In the genomic region with DNA sequence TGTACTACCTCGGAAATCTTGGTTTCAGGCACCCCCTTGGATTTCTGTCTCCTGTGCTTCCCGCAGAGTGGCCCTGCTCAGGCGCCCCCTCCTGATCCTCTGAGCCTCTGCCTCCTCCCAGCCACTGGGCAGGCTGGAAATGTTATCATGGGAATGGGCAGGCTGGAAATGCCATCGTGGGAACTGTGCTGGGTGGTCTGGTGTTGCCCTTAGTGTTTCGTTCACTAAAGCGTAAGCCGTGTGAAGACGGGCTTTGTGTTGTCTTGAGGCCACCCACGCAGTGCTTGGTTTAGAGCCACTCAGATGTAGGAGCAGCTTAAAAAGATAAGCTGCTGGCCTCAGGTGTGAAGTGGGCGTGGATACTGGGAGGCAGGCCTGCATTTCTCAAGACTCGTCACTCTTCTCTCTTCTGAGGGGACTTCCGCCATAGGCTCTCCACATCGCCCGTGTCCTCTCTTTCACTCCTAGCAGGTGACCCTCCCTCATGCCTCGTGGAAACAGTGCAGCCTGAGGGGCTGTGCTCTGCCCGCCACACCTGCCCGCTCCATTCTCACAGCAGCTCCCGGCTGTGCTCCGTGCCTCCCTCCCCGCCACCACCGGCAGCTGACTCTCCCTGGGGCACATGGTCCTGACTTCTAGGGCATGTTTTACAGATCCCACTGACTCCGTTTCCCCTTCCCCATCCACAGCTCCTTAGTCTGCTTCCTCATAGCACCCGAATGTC, we compare ENCODE assay signal across 11 cellular contexts. TPM values are rescaled to one million over a fixed set of nuclear protein-coding genes. Genes with fewer than 3 reads are reported as not detected.
DNase-seq lines count a peak whose midpoint lies in the region; ATAC-seq and TF ChIP-seq lines count a peak whose summit lies in the region.
"Had no signal": no experiment of that assay in that cellular context is flagged by ENCODE, and none has a peak within 500 bp of the region (broad histone marks: within the 10 kb centered on the region; RNA-seq: fewer than 3 reads in every experiment).

No MANE protein-coding gene starts in this region.

- H3K36me3 ChIP-seq in smooth muscle cell (ENCODE audit: low read depth), result no peaks in the 10 kb centered on the region

- POLR2A ChIA-PET in activated CD4-positive, alpha-beta memory T cell treated with anti-CD3 and anti-CD28 coated beads for 36 hours (lab: Charles Lee), result no interaction called here
- POLR2A ChIA-PET in activated CD4-positive, alpha-beta memory T cell treated with anti-CD3 and anti-CD28 coated beads, Interleukin-2, amount 10 ng/mL, durations not matched to agents 7 days and 5 days (lab: Charles Lee), result interaction anchor here (1.5 to 1.9 kb wide), 3 partner anchors 25 to 33 kb away, joined by 3 to 7 read pairs (median 5); no protein-coding TSS in a partner anchor

- peak overlapping the region; percentile 46 for H3K27ac ChIP-seq in smooth muscle cell (ENCODE audit: low read depth)

- no peak overlapping the region for H3K4me3 ChIP-seq in smooth muscle cell

- H3K9me3 ChIP-seq in smooth muscle cell (replicated peaks; ENCODE audit: low read depth), result peaks cover 3% of the 10 kb centered on the region

- H3K27ac Mint-ChIP-seq in activated CD4-positive, alpha-beta memory T cell treated with anti-CD3 and anti-CD28 coated beads for 36 hours, result peak overlapping the region; percentile 88
- H3K27ac Mint-ChIP-seq in activated CD4-positive, alpha-beta memory T cell treated with anti-CD3 and anti-CD28 coated beads, Interleukin-2, amount 10 ng/mL, durations not matched to agents 7 days and 5 days, result no peak overlapping the region
- H3K27ac Mint-ChIP-seq in activated T-helper 2 cell treated with anti-CD3 and anti-CD28 coated beads, Interferon-gamma antibody, Interleukin-2, Interleukin-4, amounts not matched to agents 10 μg/mL and 5 μg/mL and 100 μg/mL, durations not matched to agents 14 hours and 24 hours and 36 hours, result peak overlapping the region; percentile 24

- CTCF ChIA-PET in activated CD4-positive, alpha-beta memory T cell treated with anti-CD3 and anti-CD28 coated beads for 36 hours (lab: Charles Lee), result interaction anchor here (1.2 to 2.3 kb wide), 2 partner anchors 23 to 43 kb away, joined by 4 to 7 read pairs; no protein-coding TSS in a partner anchor
- CTCF ChIA-PET in activated CD4-positive, alpha-beta memory T cell treated with anti-CD3 and anti-CD28 coated beads, Interleukin-2, amount 10 ng/mL, durations not matched to agents 7 days and 5 days (lab: Charles Lee), result interaction anchor here (0.9 kb wide), 1 partner anchor 54 kb away, joined by 5 read pairs; no protein-coding TSS in a partner anchor

- H4K20me1 ChIP-seq in smooth muscle cell (ENCODE audit: low read depth), result peaks cover 100% of the 10 kb centered on the region

- no peaks in the 10 kb centered on the region for H3K27me3 Mint-ChIP-seq in activated CD4-positive, alpha-beta memory T cell treated with anti-CD3 and anti-CD28 coated beads for 36 hours
- H3K27me3 Mint-ChIP-seq in activated CD4-positive, alpha-beta memory T cell treated with anti-CD3 and anti-CD28 coated beads, Interleukin-2, amount 10 ng/mL, durations not matched to agents 7 days and 5 days, result no peaks in the 10 kb centered on the region
- no peaks in the 10 kb centered on the region for H3K27me3 Mint-ChIP-seq in activated T-helper 2 cell treated with anti-CD3 and anti-CD28 coated beads, Interferon-gamma antibody, Interleukin-2, Interleukin-4, amounts not matched to agents 10 μg/mL and 5 μg/mL and 100 μg/mL, durations not matched to agents 14 hours and 24 hours and 36 hours (ENCODE audit: low read depth)

- H3K36me3 Mint-ChIP-seq in activated CD4-positive, alpha-beta memory T cell treated with anti-CD3 and anti-CD28 coated beads for 36 hours, result peaks cover 20% of the 10 kb centered on the region
- peaks cover 34% of the 10 kb centered on the region for H3K36me3 Mint-ChIP-seq in activated CD4-positive, alpha-beta memory T cell treated with anti-CD3 and anti-CD28 coated beads, Interleukin-2, amount 10 ng/mL, durations not matched to agents 7 days and 5 days (ENCODE audit: low read depth)
- peaks cover 44% of the 10 kb centered on the region for H3K36me3 Mint-ChIP-seq in activated T-helper 2 cell treated with anti-CD3 and anti-CD28 coated beads, Interferon-gamma antibody, Interleukin-2, Interleukin-4, amounts not matched to agents 10 μg/mL and 5 μg/mL and 100 μg/mL, durations not matched to agents 14 hours and 24 hours and 36 hours (ENCODE audit: low read depth)

- ATAC-seq in GM21619 (IDR thresholded peaks at IDR 0.05; ENCODE audit: unreplicated experiment), result no peak

- H3K27me3 ChIP-seq in smooth muscle cell (ENCODE audit: low read depth), result no peaks in the 10 kb centered on the region

- TF ChIP-seq CTCF in smooth muscle cell (IDR thresholded peaks at IDR 0.05; ENCODE audit: borderline replicate concordance, insufficient read depth, poor library complexity, severe bottlenecking), result no peak

- H3K4me2 ChIP-seq in smooth muscle cell, result peak overlapping the region; percentile 68

- H3K79me2 ChIP-seq in smooth muscle cell (ENCODE audit: low read depth), result peaks cover 94% of the 10 kb centered on the region

- H3K4me1 Mint-ChIP-seq in activated CD4-positive, alpha-beta memory T cell treated with anti-CD3 and anti-CD28 coated beads for 36 hours (ENCODE audit: low read depth), result peaks cover 73% of the 10 kb centered on the region
- H3K4me1 Mint-ChIP-seq in activated CD4-positive, alpha-beta memory T cell treated with anti-CD3 and anti-CD28 coated beads, Interleukin-2, amount 10 ng/mL, durations not matched to agents 7 days and 5 days, result peaks cover 67% of the 10 kb centered on the region
- H3K4me1 Mint-ChIP-seq in activated T-helper 2 cell treated with anti-CD3 and anti-CD28 coated beads, Interferon-gamma antibody, Interleukin-2, Interleukin-4, amounts not matched to agents 10 μg/mL and 5 μg/mL and 100 μg/mL, durations not matched to agents 14 hours and 24 hours and 36 hours (ENCODE audit: low read depth), result peaks cover 49% of the 10 kb centered on the region

- no peak for DNase-seq in activated CD4-positive, alpha-beta memory T cell treated with anti-CD3 and anti-CD28 coated beads for 36 hours
- no peak for DNase-seq in activated CD4-positive, alpha-beta memory T cell treated with anti-CD3 and anti-CD28 coated beads, Interleukin-2, amount 10 ng/mL, durations not matched to agents 7 days and 5 days
- DNase-seq in activated T-helper 2 cell treated with anti-CD3 and anti-CD28 coated beads, Interferon-gamma antibody, Interleukin-2, Interleukin-4, amounts not matched to agents 10 μg/mL and 5 μg/mL and 100 μg/mL, durations not matched to agents 14 hours and 24 hours and 36 hours (ENCODE audit: low spot score), result no peak
- DNase-seq in iPS-NIHi11 (ENCODE audit: low spot score) (peak; percentile 35), smooth muscle cell (lab: John Stamatoyannopoulos, UW; ENCODE audit: unreplicated experiment) (no peak), AG08395 (ENCODE audit: low spot score) (no peak), NAMALWA (ENCODE audit: low spot score) (no peak)
- DNase-seq: GOT3, NCI-H187 treated with DMSO at 0.1 percent for 48 hours, RPMI8226 had no signal

- H3K9ac ChIP-seq in smooth muscle cell (ENCODE audit: low read depth), result no peak overlapping the region

- H3K4me1 ChIP-seq in smooth muscle cell (ENCODE audit: low read depth), result peaks cover 7% of the 10 kb centered on the region

- WGBS in smooth muscle cell (ENCODE audit: low lambda C conversion rate), result 72% methylated on average over 23 of the region's 23 CpGs

- peaks cover 6% of the 10 kb centered on the region for H3F3A ChIP-seq in smooth muscle cell (ENCODE audit: low read depth)

- H2AFZ ChIP-seq in smooth muscle cell (ENCODE audit: low read depth), result no peak overlapping the region

- H3K9me3 Mint-ChIP-seq in activated CD4-positive, alpha-beta memory T cell treated with anti-CD3 and anti-CD28 coated beads for 36 hours, result peaks cover 16% of the 10 kb centered on the region
- peaks cover 13% of the 10 kb centered on the region for H3K9me3 Mint-ChIP-seq in activated CD4-positive, alpha-beta memory T cell treated with anti-CD3 and anti-CD28 coated beads, Interleukin-2, amount 10 ng/mL, durations not matched to agents 7 days and 5 days
- H3K9me3 Mint-ChIP-seq in activated T-helper 2 cell treated with anti-CD3 and anti-CD28 coated beads, Interferon-gamma antibody, Interleukin-2, Interleukin-4, amounts not matched to agents 10 μg/mL and 5 μg/mL and 100 μg/mL, durations not matched to agents 14 hours and 24 hours and 36 hours, result peaks cover 9% of the 10 kb centered on the region

- intact Hi-C loops in activated CD4-positive, alpha-beta memory T cell treated with anti-CD3 and anti-CD28 coated beads for 36 hours (cut with micrococcal nuclease), result no loop called here
- intact Hi-C loops in activated T-helper 2 cell treated with anti-CD3 and anti-CD28 coated beads, Interferon-gamma antibody, Interleukin-2, Interleukin-4, amounts not matched to agents 10 μg/mL and 5 μg/mL and 100 μg/mL, durations not matched to agents 14 hours and 24 hours and 36 hours (cut with micrococcal nuclease), result no loop called here

- H3K4me3 Mint-ChIP-seq in activated CD4-positive, alpha-beta memory T cell treated with anti-CD3 and anti-CD28 coated beads for 36 hours, result no peak overlapping the region
- no peak overlapping the region for H3K4me3 Mint-ChIP-seq in activated CD4-positive, alpha-beta memory T cell treated with anti-CD3 and anti-CD28 coated beads, Interleukin-2, amount 10 ng/mL, durations not matched to agents 7 days and 5 days
- no peak overlapping the region for H3K4me3 Mint-ChIP-seq in activated T-helper 2 cell treated with anti-CD3 and anti-CD28 coated beads, Interferon-gamma antibody, Interleukin-2, Interleukin-4, amounts not matched to agents 10 μg/mL and 5 μg/mL and 100 μg/mL, durations not matched to agents 14 hours and 24 hours and 36 hours (ENCODE audit: low read depth)

RNA-seq across cellular contexts. Expression of a gene that starts 28.5 kb away (rescaled TPM):
- 10 to 100 TPM; 31.9 to 32.3 TPM for total RNA-seq in activated CD4-positive, alpha-beta memory T cell treated with anti-CD3 and anti-CD28 coated beads for 36 hours
- total RNA-seq in activated CD4-positive, alpha-beta memory T cell treated with anti-CD3 and anti-CD28 coated beads, Interleukin-2, amount 10 ng/mL, durations not matched to agents 7 days and 5 days, result 10 to 100 TPM; 40.3 to 40.8 TPM
- 32.0 and 33.7 TPM in 2 replicates for total RNA-seq in activated T-helper 2 cell treated with anti-CD3 and anti-CD28 coated beads, Interferon-gamma antibody, Interleukin-2, Interleukin-4, amounts not matched to agents 10 μg/mL and 5 μg/mL and 100 μg/mL, durations not matched to agents 14 hours and 24 hours and 36 hours
- total RNA-seq in smooth muscle cell, result 25.1 and 27.1 TPM in 2 replicates
- polyA plus RNA-seq in smooth muscle cell, result 22.2 and 22.5 TPM in 2 replicates

RNA-seq across cellular contexts. Expression of a gene that starts 52.4 kb away (rescaled TPM):
- total RNA-seq in activated CD4-positive, alpha-beta memory T cell treated with anti-CD3 and anti-CD28 coated beads for 36 hours, result 10 to 100 TPM; 84.9 to 86.9 TPM
- 10 to 100 TPM; 60.2 to 62.3 TPM for total RNA-seq in activated CD4-positive, alpha-beta memory T cell treated with anti-CD3 and anti-CD28 coated beads, Interleukin-2, amount 10 ng/mL, durations not matched to agents 7 days and 5 days
- 93.3 and 99.0 TPM in 2 replicates for total RNA-seq in activated T-helper 2 cell treated with anti-CD3 and anti-CD28 coated beads, Interferon-gamma antibody, Interleukin-2, Interleukin-4, amounts not matched to agents 10 μg/mL and 5 μg/mL and 100 μg/mL, durations not matched to agents 14 hours and 24 hours and 36 hours
- 290 and 292 TPM in 2 replicates for total RNA-seq in smooth muscle cell
- 213 and 244 TPM in 2 replicates for polyA plus RNA-seq in smooth muscle cell
